ENCODE assay signal across 8 cellular contexts in genomic region chr11:72585762-72586590, GRCh38.
DNase-seq lines count a peak whose midpoint lies in the region; ATAC-seq and TF ChIP-seq lines count a peak whose summit lies in the region.

No MANE protein-coding gene starts in this region.

- peaks cover 31 to 32% of the 10 kb centered on the region in 2 donors for H3K4me1 Mint-ChIP-seq in natural killer cell treated with Interleukin-12 subunit alpha and Interleukin-12 subunit beta and Interleukin-15 and Interleukin-18, amount 100 ng/mL, for 72 hours (ENCODE audit: low read depth in 2 of 2)

- TF ChIP-seq CTCF in epithelial cell of proximal tubule (conservative IDR thresholded peaks at IDR 0.05; ENCODE audit: low read depth, low read length) = peak; percentile 86

- no peaks in the 10 kb centered on the region for H3K36me3 Mint-ChIP-seq in natural killer cell treated with Interleukin-12 subunit alpha and Interleukin-12 subunit beta and Interleukin-15 and Interleukin-18, amount 100 ng/mL, for 72 hours

- peaks cover 25 to 35% of the 10 kb centered on the region in 2 donors for H3K27me3 Mint-ChIP-seq in natural killer cell treated with Interleukin-12 subunit alpha and Interleukin-12 subunit beta and Interleukin-15 and Interleukin-18, amount 100 ng/mL, for 72 hours

- peak overlapping the region; percentile 79 for H3K4me3 Mint-ChIP-seq in natural killer cell treated with Interleukin-12 subunit alpha and Interleukin-12 subunit beta and Interleukin-15 and Interleukin-18, amount 100 ng/mL, for 72 hours

- no peak overlapping the region for H3K27ac Mint-ChIP-seq in natural killer cell treated with Interleukin-12 subunit alpha and Interleukin-12 subunit beta and Interleukin-15 and Interleukin-18, amount 100 ng/mL, for 72 hours

- peak; percentile 45 for DNase-seq in DMS153 treated with DMSO at 0.1 percent for 48 hours (lab: John Stamatoyannopoulos, UW; ENCODE audit: unreplicated experiment)
- peak; percentile 57 for DNase-seq in HT1080 (ENCODE audit: low read depth)
- DNase-seq in NOMO-1 treated with dmso at 0.1 percent for 144 hours (lab: John Stamatoyannopoulos, UW; ENCODE audit: unreplicated experiment) = peak; percentile 43
- peak; percentile 33 for DNase-seq in activated T-cell treated with anti-CD3 and anti-CD28 coated beads for 24 hours (ENCODE audit: low read depth)
- no peak for DNase-seq in epithelial cell of proximal tubule (ENCODE audit: low read depth)
- DNase-seq in natural killer cell treated with Interleukin-12 subunit alpha and Interleukin-12 subunit beta and Interleukin-15 and Interleukin-18, amount 100 ng/mL, for 72 hours (ENCODE audit: low spot score) = peak; percentile 61
- DNase-seq in substantia nigra (lab: John Stamatoyannopoulos, UW) = peak in 31 of 49 donors; percentile 11 to 75 (median 27)

- H3K27ac ChIP-seq in substantia nigra (ENCODE audit: low read depth, low read length, poor library complexity, severe bottlenecking) = no peak overlapping the region

- H3K4me3 ChIP-seq in epithelial cell of proximal tubule (ENCODE audit: low read depth, low read length) = no peak overlapping the region

- ATAC-seq in natural killer cell treated with Interleukin-12 subunit alpha and Interleukin-12 subunit beta and Interleukin-15 and Interleukin-18, amount 100 ng/mL, for 72 hours = peak; percentile 65 to 73
- no peak for ATAC-seq in GM18870 (IDR thresholded peaks at IDR 0.05; ENCODE audit: unreplicated experiment)

- H3K9me3 Mint-ChIP-seq in natural killer cell treated with Interleukin-12 subunit alpha and Interleukin-12 subunit beta and Interleukin-15 and Interleukin-18, amount 100 ng/mL, for 72 hours = no peaks in the 10 kb centered on the region
